8 cellular contexts compared by ENCODE assay signal in the genomic region with DNA sequence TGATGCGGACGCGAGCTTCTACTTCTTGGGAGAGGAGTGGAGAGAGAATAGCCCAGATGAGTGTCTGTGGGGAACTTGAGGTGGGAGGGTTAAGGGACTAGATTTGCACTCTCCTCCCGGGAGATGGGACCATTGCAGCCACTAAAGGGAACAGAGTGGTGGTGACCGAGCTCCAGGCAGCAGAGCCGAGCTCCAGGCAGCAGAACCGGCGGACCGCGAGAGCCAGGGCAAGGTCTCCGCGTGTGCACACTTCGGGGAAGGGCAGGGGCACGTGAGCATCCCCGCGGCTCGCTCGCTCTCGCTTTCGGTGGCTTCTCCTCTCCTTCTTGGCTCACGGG. TPM values are rescaled to one million over a fixed set of nuclear protein-coding genes. Genes with fewer than 3 reads are reported as not detected.
A peak's percentile ranks its signal among the peaks of the same experiment; 100 is the strongest.
DNase-seq lines count a peak whose midpoint lies in the region; ATAC-seq and TF ChIP-seq lines count a peak whose summit lies in the region.

No MANE protein-coding gene starts in this region.

- intact Hi-C loops in CD14-positive monocyte (cut with micrococcal nuclease) = no loop called here

- peaks cover 64% of the 10 kb centered on the region for H3F3A ChIP-seq in neural progenitor cell (ENCODE audit: low read depth)

- peaks cover 40% of the 10 kb centered on the region for H3K4me1 ChIP-seq in neural progenitor cell

- no peak for DNase-seq in CD14-positive monocyte (ENCODE audit: low spot score)
- peak; percentile 40 to 68 for DNase-seq in NCI-H526 (lab: John Stamatoyannopoulos, UW)
- DNase-seq in epithelial cell of esophagus (ENCODE audit: low read depth) = no peak
- DNase-seq in neural progenitor cell (ENCODE audit: low spot score) = no peak
- no peak for DNase-seq in stimulated activated CD4-positive, alpha-beta T cell treated with anti-CD3 and anti-CD28 coated beads, Interleukin-2, amount 100 ng/mL, for 48 hours
- no peak for DNase-seq in SW 1271 (lab: John Stamatoyannopoulos, UW)

- H3K9me3 Mint-ChIP-seq in CD14-positive monocyte (peaks cover 0 to 8% (median 4%) of the 10 kb centered on the region in 7 donors), neural progenitor cell (no peaks in the 10 kb centered on the region)

- H3K79me2 ChIP-seq in neural progenitor cell (ENCODE audit: low read depth) = peaks cover 9% of the 10 kb centered on the region

- peaks cover 69 to 91% (median 85%) of the 10 kb centered on the region in 3 donors for H3K27me3 Mint-ChIP-seq in CD14-positive monocyte (ENCODE audit: low read depth in 3 of 3)
- H3K27me3 Mint-ChIP-seq in neural progenitor cell (ENCODE audit: insufficient read depth, low read depth) = peaks cover 10% of the 10 kb centered on the region

- TF ChIP-seq CTCF in CD14-positive monocyte (IDR thresholded peaks at IDR 0.05) (no peak), epithelial cell of esophagus (IDR thresholded peaks at IDR 0.05; ENCODE audit: insufficient read depth, low read depth, low read length, missing control alignments) (no peak), neural progenitor cell (IDR thresholded peaks at IDR 0.05) (no peak)

- no peak for ATAC-seq in GM21390 (IDR thresholded peaks at IDR 0.05; ENCODE audit: unreplicated experiment)
- no peak for ATAC-seq in HG03139 (IDR thresholded peaks at IDR 0.05; ENCODE audit: unreplicated experiment)

- H3K36me3 ChIP-seq in neural progenitor cell = no peaks in the 10 kb centered on the region

- no peaks in the 10 kb centered on the region for H3K9me3 ChIP-seq in neural progenitor cell (ENCODE audit: low read depth)

- H4K20me1 ChIP-seq in neural progenitor cell (ENCODE audit: low read depth) = peaks cover 43% of the 10 kb centered on the region

- no peak overlapping the region for H3K27ac ChIP-seq in neural progenitor cell

- H3K4me2 ChIP-seq in neural progenitor cell = peak overlapping the region; percentile 95

- H3K4me3 Mint-ChIP-seq in CD14-positive monocyte (peak overlapping the region; percentile 72 to 90), neural progenitor cell (peak overlapping the region; percentile 97)

- H3K27me3 ChIP-seq in neural progenitor cell = peaks cover 54% of the 10 kb centered on the region

- H3K4me3 ChIP-seq in epithelial cell of esophagus (ENCODE audit: low read length) (peak overlapping the region; percentile 11), neural progenitor cell (peak overlapping the region; percentile 88)

- peaks cover 0 to 3% of the 10 kb centered on the region in 2 donors for H3K36me3 Mint-ChIP-seq in CD14-positive monocyte
- peaks cover 27% of the 10 kb centered on the region for H3K36me3 Mint-ChIP-seq in neural progenitor cell

- no peak overlapping the region for H3K27ac Mint-ChIP-seq in CD14-positive monocyte
- H3K27ac Mint-ChIP-seq in neural progenitor cell = peak overlapping the region; percentile 94

- peak overlapping the region; percentile 27 for H2AFZ ChIP-seq in neural progenitor cell (replicated peaks)

- peaks cover 8% of the 10 kb centered on the region for H3K4me1 Mint-ChIP-seq in CD14-positive monocyte
- peaks cover 73% of the 10 kb centered on the region for H3K4me1 Mint-ChIP-seq in neural progenitor cell

- no peak overlapping the region for H3K9ac ChIP-seq in neural progenitor cell

RNA-seq across cellular contexts. Expression of a gene that starts 1.1 kb away (rescaled TPM):
- polyA plus RNA-seq in CD14-positive monocyte = not detected
- 15.8 and 29.4 TPM in 2 replicates for total RNA-seq in neural progenitor cell (ENCODE audit: low replicate concordance)

RNA-seq across cellular contexts. Expression of a gene that starts 46.0 kb away (rescaled TPM):
- polyA plus RNA-seq in CD14-positive monocyte = not detected
- 13.0 and 17.7 TPM in 2 replicates for total RNA-seq in neural progenitor cell (ENCODE audit: low replicate concordance)

Comparison
In these comparisons a context has a peak if more than half of its experiments do, and no peak if none do; other contexts are left out.
1. DNase-seq: peak in NCI-H526 (2 of 2); none in CD14-positive monocyte (single experiment), epithelial cell of esophagus (single experiment), neural progenitor cell (single experiment), stimulated activated CD4-positive, alpha-beta T cell treated with anti-CD3 and anti-CD28 coated beads, Interleukin-2, amount 100 ng/mL, for 48 hours (0 of 2) and SW 1271 (0 of 2).